In the genomic region with DNA sequence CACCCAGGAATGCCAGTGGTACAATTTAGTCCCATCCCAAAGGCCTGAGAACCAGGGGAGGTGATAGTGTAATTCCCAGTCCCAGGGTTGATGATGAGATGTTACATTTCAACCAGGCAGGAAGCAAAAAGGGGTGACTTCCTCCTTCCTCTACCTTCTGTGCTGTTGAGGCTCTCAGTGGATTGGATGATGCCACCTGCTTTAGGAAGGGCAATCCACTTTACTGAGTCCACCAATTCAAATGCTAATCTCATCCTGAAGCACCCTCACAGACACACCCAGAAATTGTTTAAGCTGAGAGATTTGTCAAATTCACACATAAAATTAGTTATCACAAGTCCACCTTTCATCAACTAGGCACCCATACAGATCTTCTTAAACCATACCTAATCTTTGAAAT, we compare ENCODE assay signal across 23 cellular contexts.
"Had no signal": no experiment of that assay in that cellular context is flagged by ENCODE, and none has a peak within 500 bp of the region (broad histone marks: within the 10 kb centered on the region; RNA-seq: fewer than 3 reads in every experiment).

No MANE protein-coding gene starts in this region.

- H3K9me3 ChIP-seq: body of pancreas had no signal

- H3K36me3 Mint-ChIP-seq: activated naive CD4-positive, alpha-beta T cell treated with anti-CD3 and anti-CD28 coated beads, Interleukin-2, amount 10 ng/mL, durations not matched to agents 7 days and 5 days had no signal

- DNase-seq: activated CD4-positive, alpha-beta T cell treated with anti-CD3 and anti-CD28 coated beads for 4 hours; activated CD8-positive, alpha-beta memory T cell treated with anti-CD3 and anti-CD28 coated beads, Interleukin-2, amount 50 U/mL, for 4 hours; activated CD8-positive, alpha-beta T cell treated with anti-CD3 and anti-CD28 coated beads for 36 hours; activated gamma-delta T cell treated with Interleukin-2 at 50 U/mL for 16 hours; activated naive CD4-positive, alpha-beta T cell treated with anti-CD3 and anti-CD28 coated beads, Interleukin-2, amount 10 ng/mL, durations not matched to agents 7 days and 5 days; activated T-cell treated with anti-CD3 and anti-CD28 coated beads, Interleukin-2, amount 50 U/mL, for 72 hours; aorta; body of pancreas; central memory CD4-positive, alpha-beta T cell; MM.1S; NCI-H1105; NCI-H1436; NCI-H1694 treated with DMSO at 0.1 percent for 48 hours; NCI-H2029 treated with DMSO at 0.1 percent for 48 hours; NCI-H446; NCI-H748 treated with DMSO at 0.1 percent for 48 hours; SIG-M5; T-helper 1 cell; WERI-Rb-1 had no signal

- H3K9me3 Mint-ChIP-seq: activated CD8-positive, alpha-beta T cell treated with anti-CD3 and anti-CD28 coated beads for 36 hours; activated naive CD4-positive, alpha-beta T cell treated with anti-CD3 and anti-CD28 coated beads, Interleukin-2, amount 10 ng/mL, durations not matched to agents 7 days and 5 days; activated T-cell treated with anti-CD3 and anti-CD28 coated beads, Interleukin-2, amount 50 U/mL, for 72 hours; activated T-helper 2 cell treated with anti-CD3 and anti-CD28 coated beads, Interferon-gamma antibody, Interleukin-2, Interleukin-4, amounts not matched to agents 10 μg/mL and 5 μg/mL and 100 μg/mL, durations not matched to agents 14 hours and 24 hours and 36 hours had no signal

- H3K27me3 ChIP-seq: body of pancreas had no signal

- H3K4me1 Mint-ChIP-seq: activated naive CD4-positive, alpha-beta T cell treated with anti-CD3 and anti-CD28 coated beads, Interleukin-2, amount 10 ng/mL, durations not matched to agents 7 days and 5 days had no signal

- H3K4me3 Mint-ChIP-seq: activated CD8-positive, alpha-beta T cell treated with anti-CD3 and anti-CD28 coated beads for 36 hours; activated naive CD4-positive, alpha-beta T cell treated with anti-CD3 and anti-CD28 coated beads, Interleukin-2, amount 10 ng/mL, durations not matched to agents 7 days and 5 days; activated T-cell treated with anti-CD3 and anti-CD28 coated beads, Interleukin-2, amount 50 U/mL, for 72 hours had no signal

- H3K36me3 ChIP-seq: WERI-Rb-1 had no signal

- H3K4me1 ChIP-seq: body of pancreas had no signal

- H3K27ac ChIP-seq: body of pancreas, SK-N-MC, WERI-Rb-1 had no signal

- H3K27me3 Mint-ChIP-seq: activated CD8-positive, alpha-beta T cell treated with anti-CD3 and anti-CD28 coated beads for 36 hours; activated naive CD4-positive, alpha-beta T cell treated with anti-CD3 and anti-CD28 coated beads, Interleukin-2, amount 10 ng/mL, durations not matched to agents 7 days and 5 days had no signal

- ATAC-seq: activated CD4-positive, CD25-positive, alpha-beta regulatory T cell treated with anti-CD3 and anti-CD28 coated beads, Interleukin-2, amount 50 U/mL, for 24 hours; activated CD8-positive, alpha-beta T cell treated with anti-CD3 and anti-CD28 coated beads for 36 hours; activated T-cell treated with anti-CD3 and anti-CD28 coated beads, Interleukin-2, amount 50 U/mL, for 72 hours; body of pancreas had no signal

- FAIRE-seq: bronchial epithelial cell had no signal

- H3K4me3 ChIP-seq: body of pancreas, SK-N-MC had no signal

- H3K27ac Mint-ChIP-seq: activated CD8-positive, alpha-beta T cell treated with anti-CD3 and anti-CD28 coated beads for 36 hours; activated naive CD4-positive, alpha-beta T cell treated with anti-CD3 and anti-CD28 coated beads, Interleukin-2, amount 10 ng/mL, durations not matched to agents 7 days and 5 days; activated T-cell treated with anti-CD3 and anti-CD28 coated beads, Interleukin-2, amount 50 U/mL, for 72 hours; activated T-helper 2 cell treated with anti-CD3 and anti-CD28 coated beads, Interferon-gamma antibody, Interleukin-2, Interleukin-4, amounts not matched to agents 10 μg/mL and 5 μg/mL and 100 μg/mL, durations not matched to agents 14 hours and 24 hours and 36 hours had no signal
